Comparison of ENCODE assay signal across 1 cellular context in the genomic region with DNA sequence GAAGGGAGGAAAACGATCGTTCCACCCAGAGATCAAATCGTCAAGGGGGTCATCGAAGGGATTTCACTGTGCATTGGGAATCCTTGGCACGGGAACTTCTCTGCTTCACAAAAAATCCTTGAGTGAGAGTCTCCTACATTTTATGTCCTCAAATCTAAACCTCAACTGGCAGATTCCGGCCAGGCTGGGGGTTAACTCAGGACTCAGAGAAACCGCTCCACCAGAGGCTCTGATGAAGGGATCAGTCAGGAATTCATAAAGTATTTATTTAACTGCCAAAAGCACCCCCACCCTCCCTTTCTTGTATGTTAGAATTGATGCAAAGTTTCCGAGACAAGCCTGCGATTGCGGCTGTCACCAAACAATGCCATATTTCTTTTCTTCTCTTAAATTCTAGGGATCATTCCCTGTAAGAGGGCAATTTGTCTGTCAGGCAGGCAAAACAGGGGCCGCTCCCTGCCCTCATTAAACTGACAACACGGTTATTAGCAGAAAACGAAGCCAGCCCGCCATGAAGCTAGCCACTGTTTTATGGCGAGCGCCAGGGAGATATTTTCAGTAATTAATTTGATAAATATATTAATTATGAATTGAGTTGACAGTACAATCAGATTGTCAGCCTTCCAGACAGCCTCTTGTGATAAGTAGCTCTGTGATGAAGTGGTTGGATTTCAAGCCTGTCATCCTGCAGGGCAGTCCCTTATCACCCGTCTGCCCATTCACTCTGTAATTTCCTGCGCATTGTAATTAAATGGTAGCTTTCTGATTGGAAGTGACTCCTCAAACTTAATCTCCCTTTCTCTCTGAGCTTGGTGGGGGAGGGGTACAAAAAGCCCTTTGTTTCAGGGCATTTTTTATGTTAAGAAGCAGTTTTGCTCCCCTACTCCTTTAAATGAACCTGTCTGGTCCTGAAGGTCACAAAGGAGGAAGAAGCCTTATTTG.
TF ChIP-seq lines count a peak whose summit lies in the region.

No MANE protein-coding gene starts in this region.

TF ChIP-seq in GM23338, 12 proteins besides CTCF, POLR2A, EP300 and RAD21 (continued from another document):
- TF ChIP-seq, protein P1, sequence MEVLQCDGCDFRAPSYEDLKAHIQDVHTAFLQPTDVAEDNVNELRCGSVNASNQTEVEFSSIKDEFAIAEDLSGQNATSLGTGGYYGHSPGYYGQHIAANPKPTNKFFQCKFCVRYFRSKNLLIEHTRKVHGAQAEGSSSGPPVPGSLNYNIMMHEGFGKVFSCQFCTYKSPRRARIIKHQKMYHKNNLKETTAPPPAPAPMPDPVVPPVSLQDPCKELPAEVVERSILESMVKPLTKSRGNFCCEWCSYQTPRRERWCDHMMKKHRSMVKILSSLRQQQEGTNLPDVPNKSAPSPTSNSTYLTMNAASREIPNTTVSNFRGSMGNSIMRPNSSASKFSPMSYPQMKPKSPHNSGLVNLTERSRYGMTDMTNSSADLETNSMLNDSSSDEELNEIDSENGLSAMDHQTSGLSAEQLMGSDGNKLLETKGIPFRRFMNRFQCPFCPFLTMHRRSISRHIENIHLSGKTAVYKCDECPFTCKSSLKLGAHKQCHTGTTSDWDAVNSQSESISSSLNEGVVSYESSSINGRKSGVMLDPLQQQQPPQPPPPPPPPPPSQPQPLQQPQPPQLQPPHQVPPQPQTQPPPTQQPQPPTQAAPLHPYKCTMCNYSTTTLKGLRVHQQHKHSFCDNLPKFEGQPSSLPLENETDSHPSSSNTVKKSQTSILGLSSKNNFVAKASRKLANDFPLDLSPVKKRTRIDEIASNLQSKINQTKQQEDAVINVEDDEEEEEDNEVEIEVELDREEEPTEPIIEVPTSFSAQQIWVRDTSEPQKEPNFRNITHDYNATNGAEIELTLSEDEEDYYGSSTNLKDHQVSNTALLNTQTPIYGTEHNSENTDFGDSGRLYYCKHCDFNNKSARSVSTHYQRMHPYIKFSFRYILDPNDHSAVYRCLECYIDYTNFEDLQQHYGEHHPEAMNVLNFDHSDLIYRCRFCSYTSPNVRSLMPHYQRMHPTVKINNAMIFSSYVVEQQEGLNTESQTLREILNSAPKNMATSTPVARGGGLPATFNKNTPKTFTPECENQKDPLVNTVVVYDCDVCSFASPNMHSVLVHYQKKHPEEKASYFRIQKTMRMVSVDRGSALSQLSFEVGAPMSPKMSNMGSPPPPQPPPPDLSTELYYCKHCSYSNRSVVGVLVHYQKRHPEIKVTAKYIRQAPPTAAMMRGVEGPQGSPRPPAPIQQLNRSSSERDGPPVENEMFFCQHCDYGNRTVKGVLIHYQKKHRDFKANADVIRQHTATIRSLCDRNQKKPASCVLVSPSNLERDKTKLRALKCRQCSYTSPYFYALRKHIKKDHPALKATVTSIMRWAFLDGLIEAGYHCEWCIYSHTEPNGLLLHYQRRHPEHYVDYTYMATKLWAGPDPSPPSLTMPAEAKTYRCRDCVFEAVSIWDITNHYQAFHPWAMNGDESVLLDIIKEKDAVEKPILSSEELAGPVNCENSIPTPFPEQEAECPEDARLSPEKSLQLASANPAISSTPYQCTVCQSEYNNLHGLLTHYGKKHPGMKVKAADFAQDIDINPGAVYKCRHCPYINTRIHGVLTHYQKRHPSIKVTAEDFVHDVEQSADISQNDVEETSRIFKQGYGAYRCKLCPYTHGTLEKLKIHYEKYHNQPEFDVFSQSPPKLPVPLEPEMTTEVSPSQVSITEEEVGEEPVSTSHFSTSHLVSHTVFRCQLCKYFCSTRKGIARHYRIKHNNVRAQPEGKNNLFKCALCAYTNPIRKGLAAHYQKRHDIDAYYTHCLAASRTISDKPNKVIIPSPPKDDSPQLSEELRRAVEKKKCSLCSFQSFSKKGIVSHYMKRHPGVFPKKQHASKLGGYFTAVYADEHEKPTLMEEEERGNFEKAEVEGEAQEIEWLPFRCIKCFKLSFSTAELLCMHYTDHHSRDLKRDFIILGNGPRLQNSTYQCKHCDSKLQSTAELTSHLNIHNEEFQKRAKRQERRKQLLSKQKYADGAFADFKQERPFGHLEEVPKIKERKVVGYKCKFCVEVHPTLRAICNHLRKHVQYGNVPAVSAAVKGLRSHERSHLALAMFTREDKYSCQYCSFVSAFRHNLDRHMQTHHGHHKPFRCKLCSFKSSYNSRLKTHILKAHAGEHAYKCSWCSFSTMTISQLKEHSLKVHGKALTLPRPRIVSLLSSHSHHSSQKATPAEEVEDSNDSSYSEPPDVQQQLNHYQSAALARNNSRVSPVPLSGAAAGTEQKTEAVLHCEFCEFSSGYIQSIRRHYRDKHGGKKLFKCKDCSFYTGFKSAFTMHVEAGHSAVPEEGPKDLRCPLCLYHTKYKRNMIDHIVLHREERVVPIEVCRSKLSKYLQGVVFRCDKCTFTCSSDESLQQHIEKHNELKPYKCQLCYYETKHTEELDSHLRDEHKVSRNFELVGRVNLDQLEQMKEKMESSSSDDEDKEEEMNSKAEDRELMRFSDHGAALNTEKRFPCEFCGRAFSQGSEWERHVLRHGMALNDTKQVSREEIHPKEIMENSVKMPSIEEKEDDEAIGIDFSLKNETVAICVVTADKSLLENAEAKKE (CRISPR knock-in tag; IDR thresholded peaks at IDR 0.05), result no peak
- no peak for TF ChIP-seq ZNF331 (CRISPR knock-in tag; IDR thresholded peaks at IDR 0.05; ENCODE audit: low read depth)
